Comparison of ENCODE assay signal across 18 cellular contexts in genomic region chr17:54727624-54728023, GRCh38.
DNase-seq lines count a peak whose midpoint lies in the region; TF ChIP-seq lines count a peak whose summit lies in the region.
"Had no signal": no experiment of that assay in that cellular context is flagged by ENCODE, and none has a peak within 500 bp of the region (broad histone marks: within the 10 kb centered on the region; RNA-seq: fewer than 3 reads in every experiment).

No MANE protein-coding gene starts in this region.

- H3K23ac ChIP-seq in mesendoderm (ENCODE audit: low read length), result no peak overlapping the region

- no peak overlapping the region for H2AFZ ChIP-seq in osteoblast (ENCODE audit: low read length)

- DNase-seq in DMS53 (lab: John Stamatoyannopoulos, UW) (peak; percentile 6), DMS53 treated with DMSO at 0.1 percent for 48 hours (lab: John Stamatoyannopoulos, UW; ENCODE audit: unreplicated experiment) (no peak), mesendoderm (peak; percentile 2), osteoblast (ENCODE audit: insufficient read length, low spot score, missing footprints) (peak; percentile 50), foreskin melanocyte (no peak), right atrium auricular region (ENCODE audit: low spot score) (no peak)
- DNase-seq: AML-193; Caco-2; Calu3; CD4-positive, alpha-beta T cell; CD8-positive, alpha-beta T cell; DMS79 treated with DMSO at 0.1 percent for 48 hours; GF-D8 had no signal

- no peaks in the 10 kb centered on the region for H4K20me1 ChIP-seq in osteoblast (ENCODE audit: insufficient read depth, low read length)
- H4K20me1 ChIP-seq: BLaER1 treated with 17β-estradiol and CSF1 and Interleukin-3, amounts not matched to agents 10 nM and 100 nM had no signal

- no peak overlapping the region for H3K18ac ChIP-seq in mesendoderm (ENCODE audit: low read length)

- H3K27ac ChIP-seq in HEK293 (ENCODE audit: extremely low read depth, low read depth, low read length) (no peak overlapping the region), mesendoderm (ENCODE audit: low read depth, low read length) (no peak overlapping the region), osteoblast (ENCODE audit: low read depth, low read length) (no peak overlapping the region), right atrium auricular region (no peak overlapping the region)
- H3K27ac ChIP-seq: 22Rv1; A549; BLaER1 treated with 17β-estradiol and CSF1 and Interleukin-3, amounts not matched to agents 10 nM and 100 nM; C4-2B had no signal

- CTCF ChIA-PET in HEK293 (lab: Yijun Ruan, JAX), result interaction anchor here (0.6 kb wide), 2 partner anchors 42 to 456 kb away, joined by 3 read pairs; no protein-coding TSS in a partner anchor

- H3K79me2 ChIP-seq in mesendoderm (ENCODE audit: control insufficient read depth, insufficient read depth, low read length), result no peaks in the 10 kb centered on the region
- no peaks in the 10 kb centered on the region for H3K79me2 ChIP-seq in osteoblast (ENCODE audit: insufficient read depth, low read length)

- no peak overlapping the region for H4K8ac ChIP-seq in mesendoderm (ENCODE audit: low read depth, low read length)

- no peak overlapping the region for H3K4me3 ChIP-seq in HEK293 (ENCODE audit: low read depth, low read length)
- no peak overlapping the region for H3K4me3 ChIP-seq in mesendoderm (ENCODE audit: low read length)
- no peak overlapping the region for H3K4me3 ChIP-seq in osteoblast (ENCODE audit: insufficient read depth, low read length)
- no peak overlapping the region for H3K4me3 ChIP-seq in right atrium auricular region
- H3K4me3 ChIP-seq: A549; BLaER1 treated with 17β-estradiol and CSF1 and Interleukin-3, amounts not matched to agents 10 nM and 100 nM had no signal

- no peaks in the 10 kb centered on the region for H3K27me3 ChIP-seq in mesendoderm (ENCODE audit: insufficient read depth, low read length, poor library complexity)
- H3K27me3 ChIP-seq in osteoblast (ENCODE audit: insufficient read depth, low read length), result no peaks in the 10 kb centered on the region
- H3K27me3 ChIP-seq in right atrium auricular region, result no peaks in the 10 kb centered on the region
- H3K27me3 ChIP-seq: BLaER1 treated with 17β-estradiol and CSF1 and Interleukin-3, amounts not matched to agents 10 nM and 100 nM had no signal

- no peak overlapping the region for H2AK5ac ChIP-seq in mesendoderm (ENCODE audit: low read length)

- no peaks in the 10 kb centered on the region for H3K79me1 ChIP-seq in mesendoderm (ENCODE audit: low read length)

- TF ChIP-seq CTCF in HEK293 (tag by site-specific recombination; IDR thresholded peaks at IDR 0.05) (no peak), osteoblast (IDR thresholded peaks at IDR 0.05; ENCODE audit: extremely low read depth, low read depth, low read length) (no peak), right atrium auricular region (IDR thresholded peaks at IDR 0.05) (no peak)

- H4K5ac ChIP-seq in mesendoderm (ENCODE audit: low read length), result no peak overlapping the region

- H3K36me3 ChIP-seq in HEK293 (ENCODE audit: control insufficient read depth in 2 of 2, insufficient read depth in 1 of 2, low read length in 2 of 2) (no peaks in the 10 kb centered on the region), mesendoderm (ENCODE audit: control insufficient read depth, insufficient read depth, low read length) (no peaks in the 10 kb centered on the region), osteoblast (ENCODE audit: insufficient read depth, low read length) (no peaks in the 10 kb centered on the region), right atrium auricular region (no peaks in the 10 kb centered on the region)
- H3K36me3 ChIP-seq: BLaER1 treated with 17β-estradiol and CSF1 and Interleukin-3, amounts not matched to agents 10 nM and 100 nM had no signal

- H3K4me2 ChIP-seq in mesendoderm (ENCODE audit: low read length), result no peak overlapping the region
- no peak overlapping the region for H3K4me2 ChIP-seq in osteoblast (ENCODE audit: insufficient read depth, low read length)
- H3K4me2 ChIP-seq: A549; BLaER1 treated with 17β-estradiol and CSF1 and Interleukin-3, amounts not matched to agents 10 nM and 100 nM had no signal

- H3K4ac ChIP-seq in mesendoderm (ENCODE audit: low read depth, low read length), result no peak overlapping the region

- H3K4me1 ChIP-seq in HEK293 (ENCODE audit: control insufficient read depth, insufficient read depth, low read length) (no peaks in the 10 kb centered on the region), mesendoderm (ENCODE audit: control insufficient read depth, low read depth, low read length) (no peaks in the 10 kb centered on the region), osteoblast (ENCODE audit: insufficient read depth, low read length) (no peaks in the 10 kb centered on the region), right atrium auricular region (no peaks in the 10 kb centered on the region)
- H3K4me1 ChIP-seq: A549; BLaER1 treated with 17β-estradiol and CSF1 and Interleukin-3, amounts not matched to agents 10 nM and 100 nM; Caco-2 had no signal

- no peak overlapping the region for H3K56ac ChIP-seq in mesendoderm (ENCODE audit: low read length)

- H3K9ac ChIP-seq in mesendoderm (ENCODE audit: low read length), result no peak overlapping the region
- H3K9ac ChIP-seq: BLaER1 treated with 17β-estradiol and CSF1 and Interleukin-3, amounts not matched to agents 10 nM and 100 nM had no signal

- H2BK15ac ChIP-seq in mesendoderm (replicated peaks; ENCODE audit: low read depth), result no peak overlapping the region

- POLR2A ChIA-PET in HEK293 (lab: Yijun Ruan, JAX), result no interaction called here

- H2BK5ac ChIP-seq in mesendoderm (ENCODE audit: low read length), result no peak overlapping the region

- H3K9me3 ChIP-seq in HEK293 (ENCODE audit: control insufficient read depth, insufficient read depth, low read depth, low read length), result no peaks in the 10 kb centered on the region
- no peaks in the 10 kb centered on the region for H3K9me3 ChIP-seq in osteoblast (ENCODE audit: low read depth, low read length)
- peaks cover 0 to 46% of the 10 kb centered on the region in 2 donors for H3K9me3 ChIP-seq in right atrium auricular region

- H2BK120ac ChIP-seq in mesendoderm (ENCODE audit: low read depth, low read length), result no peak overlapping the region

TF ChIP-seq in HEK293, 187 proteins besides CTCF, POLR2A, EP300 and RAD21 (continues in another document):
- TF ChIP-seq SETDB1 (IDR thresholded peaks at IDR 0.05; ENCODE audit: insufficient read length, low read length), result peak; percentile 84
- TF ChIP-seq ZNF670 (tag by site-specific recombination; IDR thresholded peaks at IDR 0.05; ENCODE audit: low read depth), result no peak
- TF ChIP-seq ZNF623 (tag by site-specific recombination; IDR thresholded peaks at IDR 0.05), result no peak
- no peak for TF ChIP-seq ZNF280C (tag by site-specific recombination; IDR thresholded peaks at IDR 0.05)
- no peak for TF ChIP-seq ZNF624 (tag by site-specific recombination; IDR thresholded peaks at IDR 0.05)
- peak; percentile 12; the same call in 1 of the 2 replicates for TF ChIP-seq TRIM28 (IDR thresholded peaks at IDR 0.05; ENCODE audit: borderline replicate concordance, low read length)
- TF ChIP-seq YY2 (tag by site-specific recombination; IDR thresholded peaks at IDR 0.05), result no peak
- no peak for TF ChIP-seq FEZF1 (tag by site-specific recombination; IDR thresholded peaks at IDR 0.05)
- no peak for TF ChIP-seq ZNF404 (tag by site-specific recombination; IDR thresholded peaks at IDR 0.05)

Comparison
In these comparisons a context has a peak if more than half of its experiments do, and no peak if none do; other contexts are left out.
1. DNase-seq: peak in DMS53 (single experiment), mesendoderm (single experiment) and osteoblast (single experiment); none in DMS53 treated with DMSO at 0.1 percent for 48 hours (single experiment), foreskin melanocyte (single experiment) and right atrium auricular region (single experiment).